In the genomic region with DNA sequence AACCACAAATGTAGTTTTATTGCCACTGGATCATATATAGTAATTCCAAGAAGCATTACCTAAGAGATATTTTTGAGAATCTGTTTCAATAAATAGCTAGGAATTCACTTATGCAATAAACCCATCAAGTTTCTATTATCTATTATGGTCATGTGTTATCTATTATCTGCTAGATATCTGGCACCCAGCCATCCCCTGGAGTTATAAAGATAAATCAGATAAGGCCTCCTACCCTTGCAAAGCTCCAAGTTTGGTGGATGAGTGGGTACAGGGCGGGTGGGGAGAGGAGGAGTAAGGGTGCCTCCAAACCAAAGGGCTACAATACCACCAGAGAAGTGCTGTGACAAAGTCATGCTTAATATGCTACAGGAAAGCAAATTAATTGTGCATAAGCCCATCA, we compare ENCODE assay signal across 28 cellular contexts. TPM values are rescaled to one million over a fixed set of nuclear protein-coding genes. Genes with fewer than 3 reads are reported as not detected.
"Had no signal": no experiment of that assay in that cellular context is flagged by ENCODE, and none has a peak within 500 bp of the region (broad histone marks: within the 10 kb centered on the region; RNA-seq: fewer than 3 reads in every experiment).

No MANE protein-coding gene starts in this region.

- H3K9ac ChIP-seq: neural progenitor cell had no signal

- H3K27me3 ChIP-seq: brain microvascular endothelial cell, right lobe of liver, transverse colon, uterus had no signal

- H3K36me3 ChIP-seq: brain microvascular endothelial cell, esophagus squamous epithelium, heart right ventricle, neural progenitor cell, right lobe of liver, transverse colon, uterus had no signal

- H3K4me2 ChIP-seq: neural progenitor cell, smooth muscle cell had no signal

- ATAC-seq: activated naive CD8-positive, alpha-beta T cell treated with anti-CD3 and anti-CD28 coated beads, Interleukin-2, amount 50 U/mL, for 24 hours; activated T-cell treated with anti-CD3 and anti-CD28 coated beads, Interleukin-2, amount 50 U/mL, for 72 hours; heart right ventricle; left lobe of liver; naive thymus-derived CD4-positive, alpha-beta T cell; right lobe of liver; stimulated activated memory B cell treated with anti-CD40 and anti-IgM and Interleukin-4, amounts not matched to agents 10 μg/mL and 1 μg/mL and 100 μg/mL, for 72 hours had no signal

- DNase-seq: activated B cell treated with CpG ODN at 0.5 μM for 24 hours; activated CD4-positive, alpha-beta memory T cell treated with anti-CD3 and anti-CD28 coated beads for 36 hours; activated CD4-positive, alpha-beta T cell treated with anti-CD3 and anti-CD28 coated beads for 4 hours; activated effector memory CD4-positive, alpha-beta T cell treated with anti-CD3 and anti-CD28 coated beads, Interleukin-2, amount 50 U/mL, for 16 hours; activated naive CD4-positive, alpha-beta T cell treated with anti-CD3 and anti-CD28 coated beads, Interleukin-2, amount 50 U/mL, for 16 hours; activated naive CD8-positive, alpha-beta T cell treated with anti-CD3 and anti-CD28 coated beads, Interleukin-2, amount 50 U/mL, for 24 hours; activated T-cell treated with anti-CD3 and anti-CD28 coated beads, Interleukin-2, amount 50 U/mL, for 72 hours; aorta; brain microvascular endothelial cell; caudate nucleus; dorsolateral prefrontal cortex; esophagus squamous epithelium; heart right ventricle; naive thymus-derived CD4-positive, alpha-beta T cell; posterior cingulate gyrus; right lobe of liver; stimulated activated CD4-positive, alpha-beta T cell treated with anti-CD3 and anti-CD28 coated beads, Interleukin-15, amount 100 ng/mL, for 24 hours; T1000; uterus had no signal

- H2AFZ ChIP-seq: neural progenitor cell had no signal

- H3K4me3 ChIP-seq: dorsolateral prefrontal cortex, esophagus squamous epithelium, heart right ventricle, lung, neural progenitor cell, right lobe of liver, smooth muscle cell, transverse colon, uterus had no signal

- H3K9me3 ChIP-seq: esophagus squamous epithelium, right lobe of liver, transverse colon, uterus had no signal

- H3K4me1 ChIP-seq: esophagus squamous epithelium, right lobe of liver, uterus had no signal

- H3K27ac ChIP-seq: brain microvascular endothelial cell, dorsolateral prefrontal cortex, esophagus squamous epithelium, heart right ventricle, neural progenitor cell, right lobe of liver, uterus had no signal

RNA-seq across cellular contexts. Expression of gene VWA5B1, which starts 10.3 kb away (rescaled TPM):
- total RNA-seq: activated B cell treated with CpG ODN at 0.5 μM for 24 hours; activated CD4-positive, alpha-beta memory T cell treated with anti-CD3 and anti-CD28 coated beads for 36 hours; aorta; esophagus squamous epithelium; kidney epithelial cell; left lobe of liver; mesenteric fat pad; omental fat pad; right lobe of liver; smooth muscle cell; transverse colon had no signal
- polyA plus RNA-seq: aorta, smooth muscle cell had no signal
